1 cellular context compared by ENCODE assay signal in genomic region chr1:42730988-42731387, GRCh38.
TF ChIP-seq lines count a peak whose summit lies in the region.

No MANE protein-coding gene starts in this region.

TF ChIP-seq in HepG2, 621 proteins besides CTCF, POLR2A, EP300 and RAD21:
- TF ChIP-seq MTERF4 (CRISPR knock-in tag; IDR thresholded peaks at IDR 0.05) = no peak
- TF ChIP-seq SMC3 (IDR thresholded peaks at IDR 0.05; ENCODE audit: low read length) = peak; percentile 31; the same call in 1 of the 2 replicates
- TF ChIP-seq STAG1 (CRISPR knock-in tag; IDR thresholded peaks at IDR 0.05) = peak; percentile 72
- peak; percentile 71 for TF ChIP-seq FOSL2 (CRISPR knock-in tag; IDR thresholded peaks at IDR 0.05)
